ENCODE assay signal across 8 cellular contexts in genomic region chr5:65926276-65926761, GRCh38. TPM values are rescaled to one million over a fixed set of nuclear protein-coding genes. Genes with fewer than 3 reads are reported as not detected.
DNase-seq lines count a peak whose midpoint lies in the region; ATAC-seq and TF ChIP-seq lines count a peak whose summit lies in the region.

TSS of gene ERBIN (plus strand) at chr5:65926575. CDS start at chr5:65992719, 66,144 bp downstream.

- H3K27me3 ChIP-seq in A673 (replicated peaks; ENCODE audit: insufficient read depth, low read depth, low read length, poor library complexity) (no peaks in the 10 kb centered on the region), endodermal cell (ENCODE audit: control insufficient read depth, insufficient read depth, low read length, poor library complexity, severe bottlenecking) (peaks cover 12% of the 10 kb centered on the region)

- H3K9me3 ChIP-seq in A673 (ENCODE audit: low read depth, low read length, poor library complexity, severe bottlenecking), result no peaks in the 10 kb centered on the region
- H3K9me3 ChIP-seq in endodermal cell (ENCODE audit: control insufficient read depth, low read length), result no peaks in the 10 kb centered on the region
- no peaks in the 10 kb centered on the region for H3K9me3 ChIP-seq in mesodermal cell (ENCODE audit: control insufficient read depth, low read length)

- H3K27ac ChIP-seq in A673 (ENCODE audit: low read depth, low read length, poor library complexity, severe bottlenecking), result peak within 1 kb of the TSS; percentile 96
- H3K27ac ChIP-seq in endodermal cell (ENCODE audit: low read depth, low read length), result peak within 1 kb of the TSS; percentile 99
- H3K27ac ChIP-seq in mesodermal cell (ENCODE audit: low read depth, low read length, severe bottlenecking), result peak within 1 kb of the TSS; percentile 97

- peak; percentile 26 for ATAC-seq in GM18511 (IDR thresholded peaks at IDR 0.05; ENCODE audit: unreplicated experiment)
- ATAC-seq in HG03066 (IDR thresholded peaks at IDR 0.05; ENCODE audit: low read depth, unreplicated experiment), result peak; percentile 25

- CTCF ChIA-PET in A673 (lab: Charles Lee), result interaction anchor here (0.7 kb wide), 4 partner anchors 16 to 763 kb away, joined by 3 to 6 read pairs (median 3); no protein-coding TSS in a partner anchor

- H3K27ac Mint-ChIP-seq in endodermal cell, result peak within 1 kb of the TSS; percentile 96

- WGBS in endodermal cell (ENCODE audit: insufficient coverage in 1 of 2, insufficient read length in 1 of 2), 2 experiments, result 0% methylated on average over 7 to 44 of the region's 44 CpGs
- WGBS in mesodermal cell (ENCODE audit: insufficient coverage in 2 of 2), 2 experiments, result 0% methylated on average over 26 to 28 of the region's 44 CpGs

- no peaks in the 10 kb centered on the region for H3K9me3 Mint-ChIP-seq in endodermal cell

- H3K27me3 Mint-ChIP-seq in endodermal cell (ENCODE audit: insufficient read depth), result peaks cover 20% of the 10 kb centered on the region

- H3K9ac ChIP-seq in endodermal cell (ENCODE audit: extremely low read depth, low read length, poor library complexity, severe bottlenecking), result peak within 1 kb of the TSS; percentile 93

- POLR2A ChIA-PET in A673 (lab: Charles Lee; ENCODE audit: low non-redundant PET), result interaction anchor here (0.6 kb wide), 1 partner anchor 1177 kb away, joined by 4 read pairs; no protein-coding TSS in a partner anchor

- peak within 1 kb of the TSS; percentile 97 for H3K4me3 Mint-ChIP-seq in endodermal cell

- no peak for TF ChIP-seq CTCF in A673 (conservative IDR thresholded peaks at IDR 0.05; ENCODE audit: low read depth, low read length)
- no peak for TF ChIP-seq CTCF in endodermal cell (conservative IDR thresholded peaks at IDR 0.05)

- H3K4me3 ChIP-seq in A673 (ENCODE audit: low read depth, low read length, poor library complexity, severe bottlenecking) (peak within 1 kb of the TSS; percentile 73), endodermal cell (ENCODE audit: low read length) (peak within 1 kb of the TSS; percentile 91), mesodermal cell (ENCODE audit: extremely low read depth, insufficient read depth, low read length, poor library complexity, severe bottlenecking) (peak within 1 kb of the TSS; percentile 82)

- peaks cover 7% of the 10 kb centered on the region for H3K4me1 ChIP-seq in A673 (ENCODE audit: insufficient read depth, low read length, poor library complexity, severe bottlenecking)
- no peaks in the 10 kb centered on the region for H3K4me1 ChIP-seq in endodermal cell (ENCODE audit: control insufficient read depth, insufficient read depth, low read length)
- H3K4me1 ChIP-seq in mesodermal cell (ENCODE audit: control insufficient read depth, insufficient read depth, low read length, poor library complexity, severe bottlenecking), result peaks cover 7% of the 10 kb centered on the region

- H3K4me1 Mint-ChIP-seq in endodermal cell, result peaks cover 30% of the 10 kb centered on the region

- intact Hi-C loops in A673 (cut with micrococcal nuclease; ENCODE audit: unreplicated experiment), result loop anchor here (5.0 kb wide), 1 partner anchor 216 kb away; the partner anchor contains the start of gene SREK1

- H3K36me3 Mint-ChIP-seq in endodermal cell (ENCODE audit: low read depth), result peaks cover 14% of the 10 kb centered on the region

- no TSS peak for BruUV-seq in A673 (replicated peaks; lab: Mats Ljungman, UMichigan)

- DNase-seq in A673 (ENCODE audit: low spot score) (peak; percentile 65), NOMO-1 treated with DMSO at 0.1 percent for 48 hours (lab: John Stamatoyannopoulos, UW; ENCODE audit: unreplicated experiment) (peak; percentile 70), endodermal cell (no peak)
- peak; percentile 14 for DNase-seq in activated CD8-positive, alpha-beta memory T cell treated with anti-CD3 and anti-CD28 coated beads, Interleukin-2, amount 50 U/mL, for 24 hours (ENCODE audit: extremely low read depth)
- DNase-seq in stimulated activated CD8-positive, alpha-beta memory T cell treated with anti-CD3 and anti-CD28 coated beads, Interleukin-15, amount 100 ng/mL, for 4 hours (ENCODE audit: low read depth in 2 of 2), result peak; percentile 38 to 43

- no peaks in the 10 kb centered on the region for H3K36me3 ChIP-seq in A673 (ENCODE audit: insufficient read depth, low read length, poor library complexity, severe bottlenecking)
- H3K36me3 ChIP-seq in endodermal cell (ENCODE audit: control insufficient read depth, insufficient read depth, low read length), result peaks cover 12% of the 10 kb centered on the region
- peaks cover 8% of the 10 kb centered on the region for H3K36me3 ChIP-seq in mesodermal cell (ENCODE audit: control insufficient read depth, insufficient read depth, low read length)

RNA-seq across cellular contexts. Expression of gene ERBIN, which starts in this region (rescaled TPM):
- total RNA-seq in A673 (2021) (47.5 and 51.4 TPM in 2 replicates), endodermal cell (10 to 100 TPM; 51.8 to 54.4 TPM)
- polyA plus RNA-seq in endodermal cell (2013, experiment 1 of 2), result 35.9 TPM
- polyA plus RNA-seq in endodermal cell (2013, experiment 2 of 2), result 38.4 TPM
- polyA plus RNA-seq in mesodermal cell (2013, experiment 1 of 2), result 30.0 TPM
- 35.0 TPM for polyA plus RNA-seq in mesodermal cell (2013, experiment 2 of 2)
